ENCODE assay signal across 2 cellular contexts in genomic region chr12:107373238-107373809, GRCh38.
TF ChIP-seq lines count a peak whose summit lies in the region.

No MANE protein-coding gene starts in this region.

TF ChIP-seq in SK-N-SH treated with all-trans-retinoic acid at 6 μM for 48 hours, 23 proteins besides CTCF, POLR2A, EP300 and RAD21 (continued from another document):
- TF ChIP-seq TSHZ2 (CRISPR knock-in tag; IDR thresholded peaks at IDR 0.05), result 0 out of 2 replicates have a peak, but pooled peaks have one; percentile 24
- TF ChIP-seq ISL1 (CRISPR knock-in tag; IDR thresholded peaks at IDR 0.05), result no peak
TF ChIP-seq in SK-N-SH treated with all-trans-retinoic acid at 6 μM for 48 hours: peak in this region for 2.

TF ChIP-seq in GM23338, 12 proteins besides CTCF, POLR2A, EP300 and RAD21 (continued from another document):
- no peak for TF ChIP-seq ETS1 (IDR thresholded peaks at IDR 0.05)
- TF ChIP-seq ZNF331 (CRISPR knock-in tag; IDR thresholded peaks at IDR 0.05; ENCODE audit: low read depth), result no peak
- no peak for TF ChIP-seq NANOG (IDR thresholded peaks at IDR 0.05; ENCODE audit: borderline replicate concordance)
- no peak for TF ChIP-seq ZNF462 (CRISPR knock-in tag; IDR thresholded peaks at IDR 0.05)
- TF ChIP-seq STAT1 (IDR thresholded peaks at IDR 0.05; ENCODE audit: unreplicated experiment), result no peak
- no peak for TF ChIP-seq JUNB (IDR thresholded peaks at IDR 0.05; ENCODE audit: unreplicated experiment)
- no peak for TF ChIP-seq CREB1 (CRISPR knock-in tag; IDR thresholded peaks at IDR 0.05; ENCODE audit: low read depth)
- no peak for TF ChIP-seq EZH2phosphoT487 (IDR thresholded peaks at IDR 0.05; ENCODE audit: unreplicated experiment)
- no peak for TF ChIP-seq ZNF114 (CRISPR knock-in tag; IDR thresholded peaks at IDR 0.05)
